ENCODE assay signal across 35 cellular contexts in the genomic region with DNA sequence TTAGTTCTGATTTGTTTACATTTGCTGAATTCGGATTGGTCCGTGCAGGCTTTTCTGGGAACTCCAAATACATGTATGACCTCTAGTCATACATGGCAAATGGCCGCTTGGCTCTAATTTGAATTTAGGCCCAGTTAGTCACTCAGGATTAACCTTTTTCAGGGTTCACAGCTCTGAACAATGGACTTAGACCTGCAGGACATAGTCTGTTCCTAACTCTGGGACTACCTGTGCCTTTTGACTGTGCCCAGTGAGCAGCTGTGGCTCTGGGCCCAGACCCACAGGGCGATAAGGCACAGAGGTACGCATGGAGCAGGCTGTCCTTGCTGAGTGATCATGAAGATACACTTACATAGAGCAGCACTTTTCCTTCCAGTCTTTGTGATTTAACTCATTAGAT. TPM values are rescaled to one million over a fixed set of nuclear protein-coding genes. Genes with fewer than 3 reads are reported as not detected.
"Had no signal": no experiment of that assay in that cellular context is flagged by ENCODE, and none has a peak within 500 bp of the region (broad histone marks: within the 10 kb centered on the region; RNA-seq: fewer than 3 reads in every experiment).

No MANE protein-coding gene starts in this region.

- ATAC-seq: esophagus mucosa; gastrocnemius medialis; natural killer cell treated with Interleukin-12 subunit alpha and Interleukin-12 subunit beta and Interleukin-15 and Interleukin-18, amount 100 ng/mL, for 72 hours; sciatic nerve; stimulated activated effector memory CD8-positive, alpha-beta T cell treated with anti-CD3 and anti-CD28 coated beads, Interleukin-12 subunit alpha, Interleukin-12 subunit beta, amount 100 ng/mL, for 72 hours had no signal

- H3K27me3 ChIP-seq: colonic mucosa, gastrocnemius medialis, hepatocyte, neutrophil, pancreas, testis, tibial artery, uterus had no signal

- H3K4me3 ChIP-seq: colonic mucosa, gastrocnemius medialis, hepatocyte, lung, pancreas, testis, tibial artery, uterus had no signal

- H3K36me3 Mint-ChIP-seq: memory B cell; naive B cell; natural killer cell treated with Interleukin-12 subunit alpha and Interleukin-12 subunit beta and Interleukin-15 and Interleukin-18, amount 100 ng/mL, for 72 hours; stimulated activated effector memory CD8-positive, alpha-beta T cell treated with anti-CD3 and anti-CD28 coated beads, Interleukin-12 subunit alpha, Interleukin-12 subunit beta, amount 100 ng/mL, for 72 hours; type B pancreatic cell had no signal

- DNase-seq: colonic mucosa; effector CD8-positive, alpha-beta T cell; endodermal cell; foreskin fibroblast; gastrocnemius medialis; head of caudate nucleus; naive B cell; pancreas; stimulated activated CD4-positive, alpha-beta T cell treated with anti-CD3 and anti-CD28 coated beads, Interleukin-2, amount 100 ng/mL, for 24 hours; stimulated activated CD4-positive, alpha-beta T cell treated with anti-CD3 and anti-CD28 coated beads, Interleukin-4, amount 100 ng/mL, for 24 hours; stimulated activated naive CD4-positive, alpha-beta T cell treated with Interleukin-2 at 50 U/mL for 16 hours; substantia nigra; testis; tibial artery; uterus had no signal

- H3K27ac Mint-ChIP-seq: dendritic cell treated with granulocyte-macrophage colony-stimulating factor and Interleukin-4, amounts not matched to agents 40 ng/mL and 50 ng/mL, for 4 days; endodermal cell; memory B cell; natural killer cell treated with Interleukin-12 subunit alpha and Interleukin-12 subunit beta and Interleukin-15 and Interleukin-18, amount 100 ng/mL, for 72 hours; stimulated activated effector memory CD8-positive, alpha-beta T cell treated with anti-CD3 and anti-CD28 coated beads, Interleukin-12 subunit alpha, Interleukin-12 subunit beta, amount 100 ng/mL, for 72 hours; type B pancreatic cell had no signal

- H3K36me3 ChIP-seq: colonic mucosa, gastrocnemius medialis, neutrophil, pancreas, tibial artery, uterus had no signal

- H3K9me3 Mint-ChIP-seq: central memory CD8-positive, alpha-beta T cell; dendritic cell treated with granulocyte-macrophage colony-stimulating factor and Interleukin-4, amounts not matched to agents 40 ng/mL and 50 ng/mL, for 4 days; endodermal cell; memory B cell; naive B cell; natural killer cell treated with Interleukin-12 subunit alpha and Interleukin-12 subunit beta and Interleukin-15 and Interleukin-18, amount 100 ng/mL, for 72 hours; neural crest cell; stimulated activated effector memory CD8-positive, alpha-beta T cell treated with anti-CD3 and anti-CD28 coated beads, Interleukin-12 subunit alpha, Interleukin-12 subunit beta, amount 100 ng/mL, for 72 hours; type B pancreatic cell had no signal

- H3K4me1 Mint-ChIP-seq: endodermal cell; naive B cell; neural crest cell; stimulated activated effector memory CD8-positive, alpha-beta T cell treated with anti-CD3 and anti-CD28 coated beads, Interleukin-12 subunit alpha, Interleukin-12 subunit beta, amount 100 ng/mL, for 72 hours had no signal

- H3K27ac ChIP-seq: colonic mucosa, epithelial cell of prostate, gastrocnemius medialis, hepatocyte, neutrophil, pancreas, testis, tibial artery, uterus had no signal

- H3K4me3 Mint-ChIP-seq: central memory CD8-positive, alpha-beta T cell; dendritic cell treated with granulocyte-macrophage colony-stimulating factor and Interleukin-4, amounts not matched to agents 40 ng/mL and 50 ng/mL, for 4 days; endodermal cell; memory B cell; naive B cell; natural killer cell treated with Interleukin-12 subunit alpha and Interleukin-12 subunit beta and Interleukin-15 and Interleukin-18, amount 100 ng/mL, for 72 hours; neural crest cell; stimulated activated effector memory CD8-positive, alpha-beta T cell treated with anti-CD3 and anti-CD28 coated beads, Interleukin-12 subunit alpha, Interleukin-12 subunit beta, amount 100 ng/mL, for 72 hours; type B pancreatic cell had no signal

- H3K9me3 ChIP-seq: colonic mucosa, neutrophil, pancreas, testis, tibial artery, uterus had no signal

- H3K27me3 Mint-ChIP-seq: central memory CD8-positive, alpha-beta T cell had no signal

- H3K4me1 ChIP-seq: colonic mucosa, gastrocnemius medialis, pancreas, testis, tibial artery, uterus had no signal

RNA-seq across cellular contexts. Expression of gene IL37, which starts 28.5 kb away (rescaled TPM):
- total RNA-seq: chondrocyte; endodermal cell; esophagus mucosa; gastrocnemius medialis; glomerular endothelial cell; hepatocyte; kidney epithelial cell; lung; mononuclear cell; natural killer cell treated with Interleukin-12 subunit alpha and Interleukin-12 subunit beta and Interleukin-15 and Interleukin-18, amount 100 ng/mL, for 72 hours; omental fat pad; pancreas; posterior vena cava; pulmonary artery endothelial cell; sciatic nerve; uterus had no signal
- polyA plus RNA-seq: hepatocyte, pancreas had no signal

RNA-seq across cellular contexts. Expression of gene IL36G, which starts 38.4 kb away (rescaled TPM):
- total RNA-seq: chondrocyte; endodermal cell; gastrocnemius medialis; glomerular endothelial cell; kidney epithelial cell; mononuclear cell; natural killer cell treated with Interleukin-12 subunit alpha and Interleukin-12 subunit beta and Interleukin-15 and Interleukin-18, amount 100 ng/mL, for 72 hours; neural crest cell; omental fat pad; pancreas; posterior vena cava; pulmonary artery endothelial cell; sciatic nerve; uterus had no signal
- polyA plus RNA-seq: pancreas had no signal
